In the genomic region with DNA sequence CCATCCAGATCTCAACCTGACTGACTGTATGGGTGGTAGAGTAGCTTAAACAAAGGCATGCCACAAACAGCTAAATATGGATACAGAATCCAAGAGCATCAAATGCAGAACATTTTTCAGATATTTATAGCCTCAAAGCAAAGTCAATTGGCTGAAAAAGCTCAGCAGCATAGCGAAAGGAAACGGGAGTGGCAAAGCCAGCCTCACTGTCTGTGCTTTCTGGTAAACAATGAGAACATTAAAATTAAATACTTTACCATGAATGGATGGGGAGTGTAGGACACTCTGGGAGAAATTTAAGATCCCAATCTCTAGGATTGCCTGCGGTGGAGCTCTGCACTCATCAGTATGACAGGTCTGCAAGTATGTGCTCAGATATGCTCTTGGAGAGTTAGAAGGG, we compare ENCODE assay signal across 16 cellular contexts. TPM values are rescaled to one million over a fixed set of nuclear protein-coding genes. Genes with fewer than 3 reads are reported as not detected.
A peak's percentile ranks its signal among the peaks of the same experiment; 100 is the strongest.
DNase-seq lines count a peak whose midpoint lies in the region; TF ChIP-seq lines count a peak whose summit lies in the region.
"Had no signal": no experiment of that assay in that cellular context is flagged by ENCODE, and none has a peak within 500 bp of the region (broad histone marks: within the 10 kb centered on the region; RNA-seq: fewer than 3 reads in every experiment).

No MANE protein-coding gene starts in this region.

- TF ChIP-seq EP300 in esophagus muscularis mucosa (IDR thresholded peaks at IDR 0.05) = no peak

- TF ChIP-seq POLR2A in breast epithelium (IDR thresholded peaks at IDR 0.05) (no peak), esophagus muscularis mucosa (IDR thresholded peaks at IDR 0.05; ENCODE audit: low read depth) (no peak)

- DNase-seq in MCF 10A (ENCODE audit: unreplicated experiment) (no peak), breast epithelium (ENCODE audit: low spot score in 2 of 2) (no peak), amniotic epithelial cell (ENCODE audit: low read depth) (peak; percentile 64), fibroblast of villous mesenchyme (ENCODE audit: low read depth) (peak; percentile 36), type B pancreatic cell (ENCODE audit: extremely low spot score, unreplicated experiment) (no peak), foreskin fibroblast (no peak), esophagus muscularis mucosa (ENCODE audit: extremely low spot score) (no peak)
- no peak for DNase-seq in activated effector memory CD4-positive, alpha-beta T cell treated with anti-CD3 and anti-CD28 coated beads, Interleukin-2, amount 50 U/mL, for 16 hours
- DNase-seq: activated CD4-positive, alpha-beta T cell treated with anti-CD3 and anti-CD28 coated beads for 36 hours; CD8-positive, alpha-beta memory T cell; islet precursor cell; NCI-H1105 treated with DMSO at 0.1 percent for 48 hours; retina; stimulated activated naive CD4-positive, alpha-beta T cell; T-helper 1 cell had no signal

- BruUV-seq in MCF 10A (replicated peaks; lab: Mats Ljungman, UMichigan) = no TSS peak

- H3K9me3 ChIP-seq in breast epithelium = no peaks in the 10 kb centered on the region
- H3K9me3 ChIP-seq in esophagus muscularis mucosa = no peaks in the 10 kb centered on the region

- no peaks in the 10 kb centered on the region for H3K9me3 Mint-ChIP-seq in MCF 10A (ENCODE audit: unreplicated experiment)
- no peaks in the 10 kb centered on the region for H3K9me3 Mint-ChIP-seq in type B pancreatic cell

- H3K36me3 ChIP-seq in breast epithelium = no peaks in the 10 kb centered on the region
- no peaks in the 10 kb centered on the region for H3K36me3 ChIP-seq in esophagus muscularis mucosa

- H3K4me3 Mint-ChIP-seq in MCF 10A (ENCODE audit: unreplicated experiment) = peak overlapping the region; percentile 50
- H3K4me3 Mint-ChIP-seq in type B pancreatic cell = peak overlapping the region; percentile 48
- H3K4me3 Mint-ChIP-seq: activated CD4-positive, alpha-beta T cell treated with anti-CD3 and anti-CD28 coated beads for 36 hours; CD8-positive, alpha-beta memory T cell had no signal

- TF ChIP-seq CTCF in MCF 10A (IDR thresholded peaks at IDR 0.05; ENCODE audit: unreplicated experiment) (no peak), breast epithelium (IDR thresholded peaks at IDR 0.05) (no peak), fibroblast of villous mesenchyme (IDR thresholded peaks at IDR 0.05; ENCODE audit: insufficient read depth, low read depth, low read length) (no peak), type B pancreatic cell (conservative IDR thresholded peaks at IDR 0.05) (no peak), foreskin fibroblast (IDR thresholded peaks at IDR 0.05; ENCODE audit: low read depth, low read length) (no peak), esophagus muscularis mucosa (IDR thresholded peaks at IDR 0.05) (no peak)

- H3K27ac Mint-ChIP-seq in MCF 10A (ENCODE audit: low read depth, unreplicated experiment) = peak overlapping the region; percentile 96
- H3K27ac Mint-ChIP-seq in type B pancreatic cell = peak overlapping the region; percentile 37
- H3K27ac Mint-ChIP-seq: activated CD4-positive, alpha-beta T cell treated with anti-CD3 and anti-CD28 coated beads for 36 hours; CD8-positive, alpha-beta memory T cell had no signal

- H3K36me3 Mint-ChIP-seq in MCF 10A (ENCODE audit: insufficient read depth, unreplicated experiment) = no peaks in the 10 kb centered on the region
- no peaks in the 10 kb centered on the region for H3K36me3 Mint-ChIP-seq in type B pancreatic cell
- H3K36me3 Mint-ChIP-seq: CD8-positive, alpha-beta memory T cell had no signal

- H3K4me1 Mint-ChIP-seq in MCF 10A (ENCODE audit: insufficient read depth, unreplicated experiment) = peaks cover 61% of the 10 kb centered on the region
- H3K4me1 Mint-ChIP-seq in type B pancreatic cell (ENCODE audit: unreplicated experiment) = peaks cover 53% of the 10 kb centered on the region

- POLR2A ChIA-PET in MCF 10A (lab: Yijun Ruan, JAX) = interaction anchor here (0.8 to 9.0 kb wide), 8 partner anchors 10 to 130 kb away, joined by 3 to 100 read pairs (median 7); no protein-coding TSS in a partner anchor

- H3K27ac ChIP-seq in breast epithelium (no peak overlapping the region), esophagus muscularis mucosa (replicated peaks in 1 of 4) (no peak overlapping the region)

- intact Hi-C loops in MCF 10A (cut with micrococcal nuclease) = loop anchor here (5.0 kb wide), 1 partner anchor 94 kb away; no protein-coding TSS in a partner anchor
- intact Hi-C loops in breast epithelium (cut with DNase I; ENCODE audit: low total_unique reads) = no loop called here
- intact Hi-C loops in esophagus muscularis mucosa (cut with DNase I) = loop anchor here (10.0 kb wide), 1 partner anchor 187 kb away; no protein-coding TSS in a partner anchor

- H3K4me3 ChIP-seq in breast epithelium (peak overlapping the region in 1 of 3 donors; percentile 9), fibroblast of villous mesenchyme (ENCODE audit: low read depth, low read length) (peak overlapping the region; percentile 22), foreskin fibroblast (ENCODE audit: low read depth in 1 of 2, low read length in 2 of 2) (no peak overlapping the region), esophagus muscularis mucosa (peak overlapping the region in 2 of 4 donors; percentile 8 to 24)
- H3K4me3 ChIP-seq: K562 had no signal

- WGBS in esophagus muscularis mucosa = 47% methylated on average over 3 of the region's 3 CpGs

- H3K27me3 Mint-ChIP-seq in MCF 10A (ENCODE audit: insufficient read depth, unreplicated experiment) (no peaks in the 10 kb centered on the region), type B pancreatic cell (no peaks in the 10 kb centered on the region)

- H3K4me1 ChIP-seq in breast epithelium (no peaks in the 10 kb centered on the region), esophagus muscularis mucosa (peaks cover 25 to 47% (median 36%) of the 10 kb centered on the region in 4 donors)

- CTCF ChIA-PET in MCF 10A (lab: Yijun Ruan, JAX) = interaction anchor here (1.0 to 4.3 kb wide), 9 partner anchors 11 to 185 kb away, joined by 3 to 20 read pairs (median 6); no protein-coding TSS in a partner anchor

- H3K27me3 ChIP-seq in breast epithelium (no peaks in the 10 kb centered on the region), esophagus muscularis mucosa (no peaks in the 10 kb centered on the region)

RNA-seq across cellular contexts. Expression of a gene that starts 4.4 kb away (rescaled TPM):
- 56.9 and 62.4 TPM in 2 replicates for total RNA-seq in MCF 10A (2022)
- total RNA-seq in breast epithelium = 10 to 100 TPM; 28.5 to 41.0 (median 40.5) TPM
- 30.9 and 40.6 TPM in 2 replicates for total RNA-seq in fibroblast of villous mesenchyme
- 21.8 and 32.6 TPM in 2 replicates for total RNA-seq in type B pancreatic cell (ENCODE audit: low replicate concordance)
- 10 to 100 TPM; 11.6 to 30.0 (median 22.3) TPM for total RNA-seq in esophagus muscularis mucosa
- total RNA-seq: activated CD4-positive, alpha-beta T cell treated with anti-CD3 and anti-CD28 coated beads for 36 hours had no signal

Comparison
In these comparisons a context has a peak if more than half of its experiments do, and no peak if none do; other contexts are left out.
1. DNase-seq: peak in amniotic epithelial cell (single experiment) and fibroblast of villous mesenchyme (single experiment); none in MCF 10A (single experiment), breast epithelium (0 of 2), type B pancreatic cell (single experiment), activated effector memory CD4-positive, alpha-beta T cell treated with anti-CD3 and anti-CD28 coated beads, Interleukin-2, amount 50 U/mL, for 16 hours (single experiment), foreskin fibroblast (0 of 2) and esophagus muscularis mucosa (single experiment).